ENCODE assay signal across 24 cellular contexts in genomic region chrX:134798472-134798871, GRCh38. TPM values are rescaled to one million over a fixed set of nuclear protein-coding genes. Genes with fewer than 3 reads are reported as not detected.
DNase-seq lines count a peak whose midpoint lies in the region; ATAC-seq, FAIRE-seq and TF ChIP-seq lines count a peak whose summit lies in the region.
"Had no signal": no experiment of that assay in that cellular context is flagged by ENCODE, and none has a peak within 500 bp of the region (broad histone marks: within the 10 kb centered on the region; RNA-seq: fewer than 3 reads in every experiment).

No MANE protein-coding gene starts in this region.

- POLR2A ChIA-PET in activated CD4-positive, alpha-beta T cell treated with anti-CD3 and anti-CD28 coated beads, Interleukin-2, amount 10 ng/mL, durations not matched to agents 7 days and 5 days (lab: Charles Lee): no interaction called here

- peaks cover 10% of the 10 kb centered on the region for H3K36me3 Mint-ChIP-seq in activated CD4-positive, alpha-beta T cell treated with anti-CD3 and anti-CD28 coated beads, Interleukin-2, amount 10 ng/mL, durations not matched to agents 7 days and 5 days (ENCODE audit: low read depth)
- H3K36me3 Mint-ChIP-seq in astrocyte (ENCODE audit: low read depth, unreplicated experiment) (no peaks in the 10 kb centered on the region), neural progenitor cell (peaks cover 3% of the 10 kb centered on the region)

- intact Hi-C loops in lower lobe of right lung (cut with DNase I): no loop called here

- H2AFZ ChIP-seq in astrocyte (ENCODE audit: low read depth, low read length) (no peak overlapping the region), neural progenitor cell (replicated peaks) (no peak overlapping the region)
- H2AFZ ChIP-seq: hepatocyte had no signal

- H3K9me3 Mint-ChIP-seq in activated CD4-positive, alpha-beta T cell treated with anti-CD3 and anti-CD28 coated beads, Interleukin-2, amount 10 ng/mL, durations not matched to agents 7 days and 5 days: no peaks in the 10 kb centered on the region
- H3K9me3 Mint-ChIP-seq in astrocyte (ENCODE audit: unreplicated experiment) (no peaks in the 10 kb centered on the region), neural progenitor cell (no peaks in the 10 kb centered on the region)

- H3K4me3 Mint-ChIP-seq in activated CD4-positive, alpha-beta T cell treated with anti-CD3 and anti-CD28 coated beads, Interleukin-2, amount 10 ng/mL, durations not matched to agents 7 days and 5 days: peak overlapping the region; percentile 20
- H3K4me3 Mint-ChIP-seq in astrocyte (ENCODE audit: unreplicated experiment) (peak overlapping the region; percentile 40), neural progenitor cell (peak overlapping the region; percentile 78)

- no peaks in the 10 kb centered on the region for H3K27me3 Mint-ChIP-seq in activated CD4-positive, alpha-beta T cell treated with anti-CD3 and anti-CD28 coated beads, Interleukin-2, amount 10 ng/mL, durations not matched to agents 7 days and 5 days
- H3K27me3 Mint-ChIP-seq in astrocyte (ENCODE audit: low read depth, unreplicated experiment) (no peaks in the 10 kb centered on the region), neural progenitor cell (ENCODE audit: insufficient read depth, low read depth) (peaks cover 6% of the 10 kb centered on the region)

- H3K79me2 ChIP-seq in astrocyte (ENCODE audit: insufficient read depth, low read length): peaks cover 24% of the 10 kb centered on the region
- H3K79me2 ChIP-seq in neural progenitor cell (ENCODE audit: low read depth): peaks cover 20% of the 10 kb centered on the region

- no peak overlapping the region for H3K4me2 ChIP-seq in astrocyte (ENCODE audit: low read length)
- no peak overlapping the region for H3K4me2 ChIP-seq in neural progenitor cell
- H3K4me2 ChIP-seq: A549, hepatocyte, smooth muscle cell had no signal

- H4K20me1 ChIP-seq in astrocyte (ENCODE audit: insufficient read depth, low read length) (peaks cover 5% of the 10 kb centered on the region), neural progenitor cell (ENCODE audit: low read depth) (peaks cover 16% of the 10 kb centered on the region)

- no peak for DNase-seq in activated CD4-positive, alpha-beta T cell treated with anti-CD3 and anti-CD28 coated beads, Interleukin-2, amount 10 ng/mL, durations not matched to agents 7 days and 5 days
- no peak for DNase-seq in activated CD4-positive, alpha-beta T cell treated with anti-CD3 and anti-CD28 coated beads, Interleukin-2, amount 50 U/mL, for 1 hour
- peak; percentile 49 for DNase-seq in OCI-M1 (lab: John Stamatoyannopoulos, UW)
- no peak for DNase-seq in astrocyte (ENCODE audit: low read depth)
- DNase-seq in neural progenitor cell (ENCODE audit: low spot score): no peak
- no peak for DNase-seq in upper lobe of left lung
- no peak for DNase-seq in HUDEP-2 (lab: John Stamatoyannopoulos, UW; ENCODE audit: unreplicated experiment in 76 of 76)
- DNase-seq in lower lobe of right lung: no peak
- DNase-seq: activated effector memory CD4-positive, alpha-beta T cell treated with Interleukin-2 at 50 U/mL for 16 hours; C1 segment of cervical spinal cord; DMS53; Kasumi-1; NCI-H1105 treated with DMSO at 0.1 percent for 48 hours; NCI-H774; stimulated activated CD8-positive, alpha-beta memory T cell treated with anti-CD3 and anti-CD28 coated beads, Interleukin-4, amount 100 ng/mL, for 48 hours; thyroid gland had no signal

- H3K27ac ChIP-seq in astrocyte (ENCODE audit: low read depth, low read length): no peak overlapping the region
- no peak overlapping the region for H3K27ac ChIP-seq in neural progenitor cell
- no peak overlapping the region for H3K27ac ChIP-seq in upper lobe of left lung
- no peak overlapping the region for H3K27ac ChIP-seq in lower lobe of right lung
- H3K27ac ChIP-seq: A549, ascending aorta, hepatocyte, SK-N-MC, thyroid gland had no signal

- no peak for TF ChIP-seq POLR2A in upper lobe of left lung (IDR thresholded peaks at IDR 0.05)

- no peak for TF ChIP-seq EP300 in upper lobe of left lung (IDR thresholded peaks at IDR 0.05)

- H3K4me3 ChIP-seq in astrocyte (ENCODE audit: insufficient read depth, low read depth, low read length): no peak overlapping the region
- H3K4me3 ChIP-seq in neural progenitor cell: no peak overlapping the region
- no peak overlapping the region for H3K4me3 ChIP-seq in upper lobe of left lung
- H3K4me3 ChIP-seq in lower lobe of right lung: no peak overlapping the region
- H3K4me3 ChIP-seq: A549, ascending aorta, hepatocyte, SK-N-MC, smooth muscle cell, thyroid gland had no signal

- peak overlapping the region; percentile 57 for H3K27ac Mint-ChIP-seq in activated CD4-positive, alpha-beta T cell treated with anti-CD3 and anti-CD28 coated beads, Interleukin-2, amount 10 ng/mL, durations not matched to agents 7 days and 5 days
- no peak overlapping the region for H3K27ac Mint-ChIP-seq in astrocyte (ENCODE audit: unreplicated experiment)
- H3K27ac Mint-ChIP-seq in neural progenitor cell: peak overlapping the region; percentile 84

- H3F3A ChIP-seq in neural progenitor cell (ENCODE audit: low read depth): no peaks in the 10 kb centered on the region

- H3K36me3 ChIP-seq in astrocyte (ENCODE audit: insufficient read depth, low read length) (no peaks in the 10 kb centered on the region), neural progenitor cell (no peaks in the 10 kb centered on the region), upper lobe of left lung (peaks cover 0 to 2% (median 0%) of the 10 kb centered on the region in 4 donors), lower lobe of right lung (no peaks in the 10 kb centered on the region)
- H3K36me3 ChIP-seq: ascending aorta, thyroid gland had no signal

- H3K9me3 ChIP-seq in astrocyte (ENCODE audit: insufficient read depth, low read depth, low read length) (no peaks in the 10 kb centered on the region), neural progenitor cell (ENCODE audit: low read depth) (no peaks in the 10 kb centered on the region), upper lobe of left lung (no peaks in the 10 kb centered on the region), lower lobe of right lung (no peaks in the 10 kb centered on the region)
- H3K9me3 ChIP-seq: A549, ascending aorta, thyroid gland had no signal

- H3K4me1 Mint-ChIP-seq in activated CD4-positive, alpha-beta T cell treated with anti-CD3 and anti-CD28 coated beads, Interleukin-2, amount 10 ng/mL, durations not matched to agents 7 days and 5 days: peaks cover 40% of the 10 kb centered on the region
- peaks cover 7% of the 10 kb centered on the region for H3K4me1 Mint-ChIP-seq in astrocyte (ENCODE audit: low read depth, unreplicated experiment)
- peaks cover 45% of the 10 kb centered on the region for H3K4me1 Mint-ChIP-seq in neural progenitor cell

- FAIRE-seq in astrocyte (lab: Jason Lieb, UNC): no peak
- FAIRE-seq: islet of Langerhans, RCC 7860, TTC549 had no signal

- CTCF ChIA-PET in activated CD4-positive, alpha-beta T cell treated with anti-CD3 and anti-CD28 coated beads, Interleukin-2, amount 10 ng/mL, durations not matched to agents 7 days and 5 days (lab: Charles Lee): no interaction called here

- H3K4me1 ChIP-seq in astrocyte (ENCODE audit: insufficient read depth, low read length): peaks cover 13% of the 10 kb centered on the region
- peaks cover 8% of the 10 kb centered on the region for H3K4me1 ChIP-seq in neural progenitor cell
- H3K4me1 ChIP-seq in upper lobe of left lung: peaks cover 0 to 16% (median 4%) of the 10 kb centered on the region in 4 donors
- no peaks in the 10 kb centered on the region for H3K4me1 ChIP-seq in lower lobe of right lung
- H3K4me1 ChIP-seq: thyroid gland had no signal

- WGBS in upper lobe of left lung, 2 donors: 83 to 93% methylated on average over 3 of the region's 3 CpGs

- H3K27me3 ChIP-seq in astrocyte (ENCODE audit: insufficient read depth, low read length) (no peaks in the 10 kb centered on the region), neural progenitor cell (no peaks in the 10 kb centered on the region), upper lobe of left lung (no peaks in the 10 kb centered on the region), lower lobe of right lung (ENCODE audit: low read depth) (no peaks in the 10 kb centered on the region)
- H3K27me3 ChIP-seq: ascending aorta, hepatocyte, thyroid gland had no signal

- no peak overlapping the region for H3K9ac ChIP-seq in astrocyte (ENCODE audit: low read length)
- H3K9ac ChIP-seq in neural progenitor cell: no peak overlapping the region

- TF ChIP-seq CTCF in astrocyte (IDR thresholded peaks at IDR 0.05; ENCODE audit: insufficient read depth, low read depth, low read length): no peak
- TF ChIP-seq CTCF in neural progenitor cell (IDR thresholded peaks at IDR 0.05): no peak
- no peak for TF ChIP-seq CTCF in upper lobe of left lung (IDR thresholded peaks at IDR 0.05)
- no peak for TF ChIP-seq CTCF in lower lobe of right lung (IDR thresholded peaks at IDR 0.05)

- ATAC-seq in upper lobe of left lung (ENCODE audit: low FRiP score in 2 of 2): no peak
- ATAC-seq in lower lobe of right lung: no peak
- ATAC-seq: A549 had no signal

RNA-seq across cellular contexts. Expression of gene PABIR2, which starts 1.5 kb away (rescaled TPM):
- 10 to 100 TPM; 58.8 to 60.2 TPM for total RNA-seq in activated CD4-positive, alpha-beta T cell treated with anti-CD3 and anti-CD28 coated beads, Interleukin-2, amount 10 ng/mL, durations not matched to agents 7 days and 5 days
- total RNA-seq in astrocyte: 11.5 and 12.4 TPM in 2 replicates
- 33.1 and 54.5 TPM in 2 replicates for total RNA-seq in neural progenitor cell (ENCODE audit: low replicate concordance)
- 10 to 100 TPM; 11.4 to 25.1 (median 15.6) TPM for total RNA-seq in upper lobe of left lung
- 17.0 TPM for total RNA-seq in lower lobe of right lung

Comparison
In these comparisons a context has a peak if more than half of its experiments do, and no peak if none do; other contexts are left out.
1. H3K4me3 Mint-ChIP-seq: peak in every context shown above with its lines; median percentile 78 in neural progenitor cell; 40 in astrocyte; 20 in activated CD4-positive, alpha-beta T cell treated with anti-CD3 and anti-CD28 coated beads, Interleukin-2, amount 10 ng/mL, durations not matched to agents 7 days and 5 days.